ENCODE assay signal across 9 cellular contexts in the genomic region with DNA sequence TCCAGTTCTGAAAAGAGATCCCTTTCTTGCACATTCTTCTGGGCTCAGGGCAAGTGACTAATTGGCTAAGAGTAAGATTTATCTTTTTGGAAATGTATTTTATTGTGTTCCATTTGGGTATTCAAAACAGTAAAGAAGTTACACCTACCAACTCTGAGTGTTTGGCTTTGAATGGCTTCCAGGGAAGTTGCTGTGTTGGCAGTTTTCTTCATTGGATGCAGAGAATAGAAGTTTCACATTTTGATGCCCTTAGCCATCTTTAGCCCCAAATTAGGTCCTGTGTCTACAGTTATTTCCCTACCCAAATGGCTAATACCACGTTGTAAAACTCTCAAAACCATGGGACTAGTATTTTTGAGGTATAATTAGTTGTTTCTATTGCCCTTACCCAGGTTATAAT.
"Had no signal": no experiment of that assay in that cellular context is flagged by ENCODE, and none has a peak within 500 bp of the region (broad histone marks: within the 10 kb centered on the region; RNA-seq: fewer than 3 reads in every experiment).

No MANE protein-coding gene starts in this region.

- ATAC-seq: HCT116 had no signal

- H3K27ac ChIP-seq: GM23248, HL-60 had no signal

- H3K9me3 ChIP-seq: HAP-1 had no signal

- H3K36me3 ChIP-seq: HAP-1 had no signal

- H3K4me1 ChIP-seq: HAP-1 had no signal

- DNase-seq: GM23248, GOT3, H7, HFFc6, KG1 had no signal

- H3K4me1 Mint-ChIP-seq: IgD-negative memory B cell had no signal

- H3K9ac ChIP-seq: GM23248 had no signal

- H2AFZ ChIP-seq: GM23248 had no signal

- H3K4me3 ChIP-seq: GM23248, HAP-1 had no signal

- H3K4me3 Mint-ChIP-seq: HFFc6, IgD-negative memory B cell had no signal

- H3K9me3 Mint-ChIP-seq: HFFc6, IgD-negative memory B cell had no signal

- H3K27ac Mint-ChIP-seq: HFFc6, IgD-negative memory B cell had no signal
